In genomic region chr4:138230048-138230447, GRCh38 we compare ENCODE assay signal across 18 cellular contexts. TPM values are rescaled to one million over a fixed set of nuclear protein-coding genes. Genes with fewer than 3 reads are reported as not detected.
DNase-seq lines count a peak whose midpoint lies in the region; ATAC-seq, FAIRE-seq and TF ChIP-seq lines count a peak whose summit lies in the region.
"Had no signal": no experiment of that assay in that cellular context is flagged by ENCODE, and none has a peak within 500 bp of the region (broad histone marks: within the 10 kb centered on the region; RNA-seq: fewer than 3 reads in every experiment).

No MANE protein-coding gene starts in this region.

- H4K20me1 ChIP-seq in HepG2 (ENCODE audit: insufficient read depth, low read length) (0 out of 2 replicates have a peak, but pooled peaks cover 2% of the 10 kb centered on the region), OCI-LY7 (ENCODE audit: insufficient read depth, low read length) (no peaks in the 10 kb centered on the region), K562 (replicated peaks; ENCODE audit: control insufficient read depth, insufficient read depth, low read length) (no peaks in the 10 kb centered on the region)

- BruUV-seq in HepG2 (replicated peaks; lab: Mats Ljungman, UMichigan) (TSS peak; percentile 3), OCI-LY7 (replicated peaks; lab: Mats Ljungman, UMichigan) (TSS peak; percentile 10), K562 (replicated peaks; lab: Mats Ljungman, UMichigan) (TSS peak; percentile 4)

- H3K27ac ChIP-seq in HepG2 (ENCODE audit: extremely low read length, insufficient read depth, low read length) (no peak overlapping the region), right lobe of liver (no peak overlapping the region), OCI-LY7 (ENCODE audit: low read depth, low read length, poor library complexity, severe bottlenecking) (no peak overlapping the region), K562 (ENCODE audit: extremely low read depth, low read depth, low read length) (no peak overlapping the region), right atrium auricular region (no peak overlapping the region)

- DNase-seq in HepG2 (ENCODE audit: low spot score): no peak
- DNase-seq in right lobe of liver: no peak
- DNase-seq in OCI-LY7 (ENCODE audit: low spot score): no peak
- DNase-seq in K562 (ENCODE audit: extremely low read depth in 1 of 4, low spot score in 3 of 4): no peak
- no peak for DNase-seq in right atrium auricular region (ENCODE audit: low spot score)
- DNase-seq in NCI-H526 (lab: John Stamatoyannopoulos, UW): no peak
- DNase-seq in HEK293T (ENCODE audit: extremely low spot score): no peak
- DNase-seq: 8988T; C1 segment of cervical spinal cord; CD4-positive, alpha-beta T cell; DMS153; DMS79 treated with DMSO at 0.1 percent for 48 hours; EL; HCEC 1CT had no signal

- TF ChIP-seq EP300 in HepG2 (IDR thresholded peaks at IDR 0.05; ENCODE audit: low read depth in 2 of 2, low read length in 2 of 2) (no peak), HepG2 (CRISPR knock-in tag; IDR thresholded peaks at IDR 0.05; ENCODE audit: borderline replicate concordance) (no peak), K562 (IDR thresholded peaks at IDR 0.05; ENCODE audit: low read length) (no peak)

- H3K4me1 ChIP-seq in HepG2 (ENCODE audit: insufficient read depth, low read length): no peaks in the 10 kb centered on the region
- H3K4me1 ChIP-seq in right lobe of liver: no peaks in the 10 kb centered on the region
- H3K4me1 ChIP-seq in OCI-LY7 (ENCODE audit: insufficient read depth, low read length, poor library complexity, severe bottlenecking): peaks cover 13% of the 10 kb centered on the region
- peaks cover 0 to 5% of the 10 kb centered on the region in 2 experiments; a peak in 1 of 5 replicates for H3K4me1 ChIP-seq in K562 (replicated peaks in 1 of 2; ENCODE audit: control insufficient read depth in 2 of 2, insufficient read depth in 2 of 2, low read length in 2 of 2)
- H3K4me1 ChIP-seq in right atrium auricular region: no peaks in the 10 kb centered on the region

- POLR2A ChIA-PET in HepG2 (lab: Yijun Ruan, JAX): interaction anchor here (0.7 to 2.6 kb wide), 2 partner anchors 10 to 12 kb away, joined by 3 to 7 read pairs; partner anchors contain the start of gene SLC7A11
- POLR2A ChIA-PET in OCI-LY7 (lab: Charles Lee): interaction anchor here (0.7 to 2.2 kb wide), 6 partner anchors 9 to 1374 kb away, joined by 3 to 8 read pairs (median 6); partner anchors contain the start of gene SLC7A11
- POLR2A ChIA-PET in K562 (lab: Yijun Ruan, JAX): interaction anchor here (0.6 to 5.5 kb wide), 5 partner anchors 9 to 299 kb away, joined by 3 to 40 read pairs (median 4); partner anchors contain the start of gene SLC7A11
- POLR2A ChIA-PET in HEK293T (lab: Yijun Ruan, JAX): interaction anchor here (1.2 kb wide), 1 partner anchor 12 kb away, joined by 6 read pairs; the partner anchor contains the start of gene SLC7A11

- H3K9me3 ChIP-seq in HepG2 (ENCODE audit: low read length) (no peaks in the 10 kb centered on the region), right lobe of liver (no peaks in the 10 kb centered on the region), OCI-LY7 (ENCODE audit: low read length) (no peaks in the 10 kb centered on the region), K562 (replicated peaks; ENCODE audit: control insufficient read depth, insufficient read depth, low read depth, low read length) (no peaks in the 10 kb centered on the region), right atrium auricular region (no peaks in the 10 kb centered on the region)

- no peak for TF ChIP-seq RAD21 in HepG2 (CRISPR knock-in tag; IDR thresholded peaks at IDR 0.05)
- no peak for TF ChIP-seq RAD21 in K562 (CRISPR knock-in tag; conservative IDR thresholded peaks at IDR 0.05 in 1 of 2, IDR thresholded peaks at IDR 0.05 in 1 of 2)

- FAIRE-seq in HepG2 (lab: Jason Lieb, UNC) (no peak), K562 (lab: Jason Lieb, UNC) (no peak)
- FAIRE-seq: G401.6, GM19239, H1 had no signal

- intact Hi-C loops in HepG2 (cut with micrococcal nuclease; ENCODE audit: unreplicated experiment): no loop called here
- intact Hi-C loops in right lobe of liver (cut with DNase I): no loop called here
- intact Hi-C loops in OCI-LY7 (cut with micrococcal nuclease; ENCODE audit: unreplicated experiment): no loop called here
- intact Hi-C loops in K562 (cut with micrococcal nuclease): no loop called here

- no peaks in the 10 kb centered on the region for H3K9me2 ChIP-seq in OCI-LY7 (ENCODE audit: insufficient read depth, low read length)

- no peaks in the 10 kb centered on the region for H3K9me1 ChIP-seq in K562 (ENCODE audit: control insufficient read depth, insufficient read depth, low read length)

- H2AFZ ChIP-seq in HepG2 (ENCODE audit: low read length) (no peak overlapping the region), OCI-LY7 (ENCODE audit: low read length) (no peak overlapping the region), K562 (ENCODE audit: low read depth, low read length) (no peak overlapping the region)

- no peak overlapping the region for H3K4me3 ChIP-seq in HepG2 (replicated peaks in 1 of 3; ENCODE audit: insufficient read depth in 1 of 3, low read depth in 2 of 3, low read length in 3 of 3)
- H3K4me3 ChIP-seq in right lobe of liver: no peak overlapping the region
- no peak overlapping the region for H3K4me3 ChIP-seq in OCI-LY7 (ENCODE audit: low read depth, low read length, poor library complexity, severe bottlenecking)
- H3K4me3 ChIP-seq in K562: no peak overlapping the region
- H3K4me3 ChIP-seq in right atrium auricular region: no peak overlapping the region

- TF ChIP-seq POLR2A in HepG2 (IDR thresholded peaks at IDR 0.05; ENCODE audit: insufficient read depth in 1 of 2, low read depth in 2 of 2, low read length in 2 of 2) (no peak), right lobe of liver (IDR thresholded peaks at IDR 0.05) (no peak), K562 (conservative IDR thresholded peaks at IDR 0.05) (no peak)

- peaks cover 9% of the 10 kb centered on the region for H3K79me2 ChIP-seq in HepG2 (ENCODE audit: insufficient read depth, low read length)
- no peaks in the 10 kb centered on the region for H3K79me2 ChIP-seq in OCI-LY7 (ENCODE audit: insufficient read depth, low read depth, low read length)
- H3K79me2 ChIP-seq in K562 (ENCODE audit: control insufficient read depth, insufficient read depth, low read length): peaks cover 57% of the 10 kb centered on the region

- in situ Hi-C loops in HepG2 (cut with HindIII; ENCODE audit: extremely low pct_ligation_motif_present, low pct_unique_long_range_greater_than_20kb) (no loop called here), K562 (cut with MboI) (no loop called here)

- H3K36me3 ChIP-seq in HepG2 (replicated peaks in 1 of 2; ENCODE audit: control insufficient read depth in 1 of 2, insufficient read depth in 2 of 2, low read length in 2 of 2) (peaks cover 3 to 73% of the 10 kb centered on the region in 2 experiments), right lobe of liver (no peaks in the 10 kb centered on the region), OCI-LY7 (ENCODE audit: insufficient read depth, low read length) (peaks cover 58% of the 10 kb centered on the region), K562 (ENCODE audit: control insufficient read depth, insufficient read depth, low read length) (peaks cover 61% of the 10 kb centered on the region), right atrium auricular region (no peaks in the 10 kb centered on the region)

- H3K4me2 ChIP-seq in HepG2 (ENCODE audit: low read depth, low read length) (no peak overlapping the region), OCI-LY7 (ENCODE audit: low read length) (no peak overlapping the region), K562 (ENCODE audit: insufficient read depth, low read length) (no peak overlapping the region)

- no peaks in the 10 kb centered on the region for H3K27me3 ChIP-seq in HepG2 (ENCODE audit: control insufficient read depth in 1 of 2, insufficient read depth in 2 of 2, low read length in 2 of 2)
- no peaks in the 10 kb centered on the region for H3K27me3 ChIP-seq in right lobe of liver
- H3K27me3 ChIP-seq in K562 (ENCODE audit: control insufficient read depth in 2 of 2, insufficient read depth in 2 of 2, low read length in 2 of 2): no peaks in the 10 kb centered on the region
- H3K27me3 ChIP-seq in right atrium auricular region: no peaks in the 10 kb centered on the region

- TF ChIP-seq CTCF in HepG2 (CRISPR knock-in tag; IDR thresholded peaks at IDR 0.05) (no peak), right lobe of liver (IDR thresholded peaks at IDR 0.05) (no peak), OCI-LY7 (conservative IDR thresholded peaks at IDR 0.05; ENCODE audit: low read length) (no peak), K562 (IDR thresholded peaks at IDR 0.05 in 2 of 3, conservative IDR thresholded peaks at IDR 0.05 in 1 of 3; ENCODE audit: insufficient read depth in 2 of 3, low read depth in 1 of 3, low read length in 3 of 3) (no peak), right atrium auricular region (IDR thresholded peaks at IDR 0.05) (no peak)

- ATAC-seq in HepG2: no peak
- no peak for ATAC-seq in right lobe of liver
- ATAC-seq in K562: no peak
- no peak for ATAC-seq in HG02981 (IDR thresholded peaks at IDR 0.05; ENCODE audit: unreplicated experiment)

- CTCF ChIA-PET in HepG2 (lab: Yijun Ruan, JAX; ENCODE audit: low intra/inter-chr PET ratio, low total read pairs): no interaction called here
- CTCF ChIA-PET in OCI-LY7 (lab: Charles Lee; ENCODE audit: unreplicated experiment): no interaction called here
- CTCF ChIA-PET in K562 (lab: Yijun Ruan, JAX; ENCODE audit: low intra/inter-chr PET ratio): no interaction called here
- CTCF ChIA-PET in HEK293T (lab: Yijun Ruan, JAX): interaction anchor here (0.9 to 1.0 kb wide), 2 partner anchors 14 to 641 kb away, joined by 3 read pairs; no protein-coding TSS in a partner anchor

- H3K9ac ChIP-seq in HepG2 (ENCODE audit: insufficient read depth, low read depth, low read length) (no peak overlapping the region), K562 (ENCODE audit: insufficient read depth in 1 of 2, low read depth in 2 of 2, low read length in 2 of 2) (no peak overlapping the region)

- WGBS in HepG2 (ENCODE audit: low lambda C conversion rate): 92% methylated on average over 3 of the region's 3 CpGs
- WGBS in right lobe of liver (ENCODE audit: insufficient coverage, low coverage, low lambda C conversion rate, missing lambda C conversion rate): 65% methylated on average over 3 of the region's 3 CpGs
- 90% methylated on average over 3 of the region's 3 CpGs for WGBS in K562 (ENCODE audit: insufficient coverage, low coverage, missing lambda C conversion rate)

RNA-seq across cellular contexts. Expression of gene SLC7A11, which starts 12.1 kb away (rescaled TPM):
- 11.9 and 15.7 TPM in 2 replicates for total RNA-seq in HepG2 (2016; rRNA removed; fragmentation: Illumina TruSeq; extraction: Trizol)
- total RNA-seq in HepG2 (2016; cell fraction: cytosol; rRNA removed; fragmentation: Illumina TruSeq; extraction: Trizol; ENCODE audit: low read depth): 1.5 and 2.6 TPM in 2 replicates
- 13.1 and 14.5 TPM in 2 replicates for total RNA-seq in HepG2 (2016; cell fraction: insoluble cytoplasmic fraction; rRNA removed; fragmentation: Illumina TruSeq; extraction: Trizol)
- 4.0 and 5.0 TPM in 2 replicates for total RNA-seq in HepG2 (2016; cell fraction: membrane; rRNA removed; fragmentation: Illumina TruSeq; extraction: Trizol)
- 21.1 and 22.8 TPM in 2 replicates for total RNA-seq in HepG2 (2016; cell fraction: nucleus; rRNA removed; fragmentation: Illumina TruSeq; extraction: Trizol)
- 15.9 and 17.5 TPM in 2 replicates for polyA plus RNA-seq in HepG2 (2011; rRNA removed)
- 5.6 and 9.4 TPM in 2 replicates for polyA plus RNA-seq in HepG2 (2011; cell fraction: cytosol; rRNA removed)
- polyA plus RNA-seq in HepG2 (2011; cell fraction: nucleus; rRNA removed): 9.2 and 14.7 TPM in 2 replicates
- polyA plus RNA-seq in HepG2 (2012): 20.4 and 31.0 TPM in 2 replicates
- polyA plus RNA-seq in HepG2 (2016; cell fraction: cytosol; fragmentation: Illumina TruSeq; extraction: Trizol; ENCODE audit: low read depth): 0.35 and 0.42 TPM in 2 replicates
- polyA plus RNA-seq in HepG2 (2016; cell fraction: insoluble cytoplasmic fraction; fragmentation: Illumina TruSeq; extraction: Trizol; ENCODE audit: low read depth): 5.6 and 6.9 TPM in 2 replicates
- 0.86 and 0.94 TPM in 2 replicates for polyA plus RNA-seq in HepG2 (2016; cell fraction: membrane; fragmentation: Illumina TruSeq; extraction: Trizol; ENCODE audit: low read depth)
- 16.0 and 16.6 TPM in 2 replicates for polyA plus RNA-seq in HepG2 (2016; cell fraction: nucleus; fragmentation: Illumina TruSeq; extraction: Trizol; ENCODE audit: insufficient read depth, low read depth)
- polyA minus RNA-seq in HepG2 (2011; rRNA and poly(A)+ RNA removed; ENCODE audit: low replicate concordance): 95.4 and 149 TPM in 2 replicates
- polyA minus RNA-seq in HepG2 (2011; cell fraction: cytosol; rRNA and poly(A)+ RNA removed): 28.0 and 41.2 TPM in 2 replicates
- 82.7 and 97.5 TPM in 2 replicates for polyA minus RNA-seq in HepG2 (2011; cell fraction: nucleus; rRNA and poly(A)+ RNA removed)
- total RNA-seq in right lobe of liver: 1 to 10 TPM in 2 of 6 experiments, under 1 TPM in 3, not detected in 1; 0.02 to 1.8 (median 0.35) TPM
- total RNA-seq in OCI-LY7 (2014; rRNA removed; shearing (Covaris generic)): 5.2 and 5.7 TPM in 2 replicates
- total RNA-seq in OCI-LY7 (2022): 16.7 and 18.1 TPM in 2 replicates
- 27.5 and 76.5 TPM in 2 replicates for total RNA-seq in K562 (2011; cell fraction: chromatin; rRNA removed; ENCODE audit: low replicate concordance)
- total RNA-seq in K562 (2011; cell fraction: nucleolus; rRNA removed): 16.5 and 25.1 TPM in 2 replicates
- 48.4 and 73.4 TPM in 2 replicates for total RNA-seq in K562 (2011; cell fraction: nucleoplasm; rRNA removed)
- 13.0 and 13.1 TPM in 2 replicates for total RNA-seq in K562 (2014; rRNA removed)
- 26.1 and 37.6 TPM in 2 replicates for total RNA-seq in K562 (2014; rRNA removed; fragmentation: Illumina TruSeq; extraction: Trizol)
- total RNA-seq in K562 (2015; rRNA removed; fragmentation: Illumina TruSeq; extraction: Trizol): 3.5 and 4.5 TPM in 2 replicates
- 13.1 and 15.4 TPM in 2 replicates for total RNA-seq in K562 (2021)
- 13.9 and 18.6 TPM in 2 replicates for polyA plus RNA-seq in K562 (2011; rRNA removed)
- polyA plus RNA-seq in K562 (2011; cell fraction: cytosol; rRNA removed): 2.3 and 9.1 TPM in 2 replicates
- 9.7 and 19.0 TPM in 2 replicates for polyA plus RNA-seq in K562 (2011; cell fraction: nucleus; rRNA removed)
- polyA plus RNA-seq in K562 (2012): 4.8 and 19.7 TPM in 2 replicates
- polyA plus RNA-seq in K562 (2014; fragmentation: Illumina TruSeq; extraction: Trizol): 16.4 and 16.5 TPM in 2 replicates
- 1 to 10 TPM; 4.7 to 9.1 TPM for polyA plus RNA-seq in K562 (2014; fragmentation: Nextera tagmentation; extraction: Ambion mirVana)
- 11.5 and 13.5 TPM in 2 replicates for polyA plus RNA-seq in K562 (2014; rRNA removed)
- polyA minus RNA-seq in K562 (2011; rRNA and poly(A)+ RNA removed): 25.7 and 42.3 TPM in 2 replicates
- 11.0 and 17.2 TPM in 2 replicates for polyA minus RNA-seq in K562 (2011; cell fraction: cytosol; rRNA and poly(A)+ RNA removed)
- polyA minus RNA-seq in K562 (2011; cell fraction: nucleus; rRNA and poly(A)+ RNA removed): 18.3 and 53.0 TPM in 2 replicates
- total RNA-seq in right atrium auricular region: 1 to 10 TPM; 1.5 to 5.0 TPM
